9 cellular contexts compared by ENCODE assay signal in the genomic region with DNA sequence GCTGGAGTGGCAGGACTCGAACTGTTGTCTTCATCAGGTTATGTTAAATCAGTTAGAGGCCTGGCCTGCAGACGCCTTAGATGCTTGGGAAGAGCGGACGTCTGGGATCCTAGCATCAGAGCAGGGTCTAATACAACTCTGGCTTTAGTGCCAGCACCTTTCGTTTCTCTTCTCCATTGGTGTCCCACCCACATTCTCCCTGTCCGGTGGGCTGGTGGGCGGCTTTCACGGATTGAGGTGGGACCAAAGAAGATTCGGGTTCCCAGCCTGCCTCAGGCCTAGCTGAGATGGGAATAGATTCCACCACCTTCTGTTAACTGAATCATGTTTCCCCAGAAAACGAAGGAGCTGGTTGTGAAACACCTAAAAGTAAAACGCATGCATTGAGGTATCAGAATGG. TPM values are rescaled to one million over a fixed set of nuclear protein-coding genes. Genes with fewer than 3 reads are reported as not detected.
DNase-seq lines count a peak whose midpoint lies in the region; ATAC-seq lines count a peak whose summit lies in the region.
"Had no signal": no experiment of that assay in that cellular context is flagged by ENCODE, and none has a peak within 500 bp of the region (broad histone marks: within the 10 kb centered on the region; RNA-seq: fewer than 3 reads in every experiment).

No MANE protein-coding gene starts in this region.

- H3K4me1 Mint-ChIP-seq in T-cell: peaks cover 40 to 49% (median 44%) of the 10 kb centered on the region in 3 donors
- H3K4me1 Mint-ChIP-seq in stimulated activated effector memory CD8-positive, alpha-beta T cell treated with anti-CD3 and anti-CD28 coated beads, Interleukin-12 subunit alpha, Interleukin-12 subunit beta, amount 100 ng/mL, for 72 hours: peaks cover 28% of the 10 kb centered on the region

- peaks cover 2% of the 10 kb centered on the region for H3K9me3 ChIP-seq in iPS-18c (ENCODE audit: control insufficient read depth, insufficient read depth, low read length)

- CTCF ChIA-PET in T-cell (lab: Charles Lee): interaction anchor here (1.0 to 3.0 kb wide), 4 partner anchors 14 to 70 kb away, joined by 3 to 26 read pairs (median 4); no protein-coding TSS in a partner anchor

- H3K36me3 Mint-ChIP-seq in T-cell: no peaks in the 10 kb centered on the region
- peaks cover 5% of the 10 kb centered on the region for H3K36me3 Mint-ChIP-seq in stimulated activated effector memory CD8-positive, alpha-beta T cell treated with anti-CD3 and anti-CD28 coated beads, Interleukin-12 subunit alpha, Interleukin-12 subunit beta, amount 100 ng/mL, for 72 hours

- peak overlapping the region; percentile 73; the same call in 1 of the 2 replicates for H3K4me3 ChIP-seq in iPS-18c (ENCODE audit: insufficient read depth, low read depth, low read length)

- POLR2A ChIA-PET in T-cell (lab: Charles Lee): interaction anchor here in 1 of 2 donors (1.0 to 3.0 kb wide), 2 partner anchors 14 to 601 kb away, joined by 4 to 16 read pairs; no protein-coding TSS in a partner anchor

- H3K4me3 Mint-ChIP-seq in T-cell: peak overlapping the region; percentile 77 to 84 (median 84)
- peak overlapping the region; percentile 76 for H3K4me3 Mint-ChIP-seq in stimulated activated effector memory CD8-positive, alpha-beta T cell treated with anti-CD3 and anti-CD28 coated beads, Interleukin-12 subunit alpha, Interleukin-12 subunit beta, amount 100 ng/mL, for 72 hours

- peak overlapping the region; percentile 53 to 87 for H3K27ac Mint-ChIP-seq in T-cell
- H3K27ac Mint-ChIP-seq in stimulated activated effector memory CD8-positive, alpha-beta T cell treated with anti-CD3 and anti-CD28 coated beads, Interleukin-12 subunit alpha, Interleukin-12 subunit beta, amount 100 ng/mL, for 72 hours: peak overlapping the region; percentile 20

- H3K9me3 Mint-ChIP-seq in T-cell: no peaks in the 10 kb centered on the region
- H3K9me3 Mint-ChIP-seq in stimulated activated effector memory CD8-positive, alpha-beta T cell treated with anti-CD3 and anti-CD28 coated beads, Interleukin-12 subunit alpha, Interleukin-12 subunit beta, amount 100 ng/mL, for 72 hours: no peaks in the 10 kb centered on the region

- H3K27me3 Mint-ChIP-seq in T-cell: no peaks in the 10 kb centered on the region

- ATAC-seq in T-cell (replicated peaks in 1 of 4): no peak
- no peak for ATAC-seq in stimulated activated effector memory CD8-positive, alpha-beta T cell treated with anti-CD3 and anti-CD28 coated beads, Interleukin-12 subunit alpha, Interleukin-12 subunit beta, amount 100 ng/mL, for 72 hours
- ATAC-seq in HG03342 (IDR thresholded peaks at IDR 0.05; ENCODE audit: unreplicated experiment): no peak

- DNase-seq in DMS53 (lab: John Stamatoyannopoulos, UW) (peak; percentile 10), DMS53 treated with DMSO at 0.1 percent for 48 hours (lab: John Stamatoyannopoulos, UW; ENCODE audit: unreplicated experiment) (no peak), T-cell (no peak), kidney tubule cell (ENCODE audit: low spot score) (no peak), middle frontal gyrus (ENCODE audit: extremely low spot score, low spot score) (no peak)
- DNase-seq in stimulated activated effector memory CD8-positive, alpha-beta T cell treated with anti-CD3 and anti-CD28 coated beads, Interleukin-12 subunit alpha, Interleukin-12 subunit beta, amount 100 ng/mL, for 72 hours (ENCODE audit: low spot score in 2 of 2): no peak
- DNase-seq: SHP77 had no signal

RNA-seq across cellular contexts. Expression of gene PDK3, which starts 0.9 kb away (rescaled TPM):
- total RNA-seq in T-cell: 10 to 100 TPM; 17.0 to 23.6 (median 19.9) TPM
